8 cellular contexts compared by ENCODE assay signal in the genomic region with DNA sequence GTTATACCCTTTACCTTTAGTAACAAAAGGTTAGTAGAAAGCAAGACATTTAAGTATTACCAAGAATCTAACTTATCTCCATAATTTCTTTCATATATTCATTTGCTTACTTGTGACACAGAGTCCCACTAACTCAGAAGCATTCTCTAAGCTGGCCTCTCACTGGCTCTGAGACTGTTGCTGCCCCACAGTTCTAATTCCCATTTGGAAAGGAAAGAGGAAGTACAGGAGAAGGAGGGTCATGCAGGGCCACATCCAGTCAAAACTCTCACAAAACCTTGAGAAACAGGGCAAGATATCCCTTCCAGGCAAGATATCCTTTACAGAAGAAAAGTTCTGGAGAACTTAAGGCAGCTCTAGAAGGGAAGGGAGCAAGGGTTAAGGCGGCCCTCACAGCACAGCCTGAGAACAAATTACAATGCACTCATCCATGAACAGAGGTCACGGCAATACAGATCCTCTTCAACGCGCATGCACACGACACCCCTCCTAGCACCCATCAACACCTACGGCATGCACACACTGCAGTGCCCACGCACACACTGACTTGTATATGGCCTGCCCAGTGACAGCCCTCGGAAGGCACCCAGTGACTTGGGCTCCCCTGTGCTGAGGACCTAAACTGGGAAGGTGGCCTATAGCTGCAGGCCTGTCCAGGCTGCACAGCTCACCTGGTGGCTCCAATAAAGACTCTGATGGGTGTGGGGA. TPM values are rescaled to one million over a fixed set of nuclear protein-coding genes. Genes with fewer than 3 reads are reported as not detected.
DNase-seq lines count a peak whose midpoint lies in the region; ATAC-seq, FAIRE-seq and TF ChIP-seq lines count a peak whose summit lies in the region.

No MANE protein-coding gene starts in this region.

- no peak for TF ChIP-seq POLR2A in GM18505 (IDR thresholded peaks at IDR 0.05; ENCODE audit: borderline replicate concordance, extremely low read depth, insufficient read depth, insufficient read length)

- H2BK120ac ChIP-seq in mesendoderm (ENCODE audit: low read depth, low read length), result no peak overlapping the region

- H3K18ac ChIP-seq in mesendoderm (ENCODE audit: low read length), result no peak overlapping the region

- no peak overlapping the region for H3K23ac ChIP-seq in mesendoderm (ENCODE audit: low read length)

- H3K56ac ChIP-seq in mesendoderm (ENCODE audit: low read length), result no peak overlapping the region

- no peaks in the 10 kb centered on the region for H3K4me1 ChIP-seq in mesendoderm (ENCODE audit: control insufficient read depth, low read depth, low read length)

- no peak for FAIRE-seq in RCC 7860 (lab: Jason Lieb, UNC)

- no peaks in the 10 kb centered on the region for H3K36me3 ChIP-seq in mesendoderm (ENCODE audit: control insufficient read depth, insufficient read depth, low read length)

- no peak overlapping the region for H2BK5ac ChIP-seq in mesendoderm (ENCODE audit: low read length)

- ATAC-seq in GM18505 (IDR thresholded peaks at IDR 0.05; ENCODE audit: unreplicated experiment) (peak; percentile 77), GM21360 (IDR thresholded peaks at IDR 0.05; ENCODE audit: unreplicated experiment) (peak; percentile 81), HG03103 (IDR thresholded peaks at IDR 0.05; ENCODE audit: low read depth, unreplicated experiment) (peak; percentile 67)

- no peak overlapping the region for H4K5ac ChIP-seq in mesendoderm (ENCODE audit: low read length)

- H2AK5ac ChIP-seq in mesendoderm (ENCODE audit: low read length), result no peak overlapping the region

- H3K79me2 ChIP-seq in mesendoderm (ENCODE audit: control insufficient read depth, insufficient read depth, low read length), result no peaks in the 10 kb centered on the region

- H3K9ac ChIP-seq in mesendoderm (ENCODE audit: low read length), result no peak overlapping the region

- no peak overlapping the region for H2BK15ac ChIP-seq in mesendoderm (replicated peaks; ENCODE audit: low read depth)

- no peak overlapping the region for H3K4ac ChIP-seq in mesendoderm (ENCODE audit: low read depth, low read length)

- H3K4me2 ChIP-seq in mesendoderm (ENCODE audit: low read length), result no peak overlapping the region

- no peak overlapping the region for H3K4me3 ChIP-seq in mesendoderm (ENCODE audit: low read length)

- no peaks in the 10 kb centered on the region for H3K27me3 ChIP-seq in mesendoderm (ENCODE audit: insufficient read depth, low read length, poor library complexity)

- H3K79me1 ChIP-seq in mesendoderm (ENCODE audit: low read length), result no peaks in the 10 kb centered on the region

- H3K27ac ChIP-seq in mesendoderm (ENCODE audit: low read depth, low read length), result no peak overlapping the region

- DNase-seq in dermis blood vessel endothelial cell, result peak; percentile 62
- no peak for DNase-seq in RCC 7860 (ENCODE audit: low spot score)
- no peak for DNase-seq in SHP77 treated with DMSO at 0.1 percent for 48 hours (lab: John Stamatoyannopoulos, UW)
- DNase-seq in NCI-H187 (lab: John Stamatoyannopoulos, UW), result no peak
- no peak for DNase-seq in mesendoderm

- H4K8ac ChIP-seq in mesendoderm (ENCODE audit: low read depth, low read length), result no peak overlapping the region

- WGBS in mesendoderm (ENCODE audit: extremely low coverage, insufficient coverage, low lambda C conversion rate), result no CpG with 5 or more reads among the region's 8 CpGs

RNA-seq across cellular contexts. Expression of gene MYO5C, which starts 13.0 kb away (rescaled TPM):
- total RNA-seq in dermis blood vessel endothelial cell, result 26.7 and 44.2 TPM in 2 replicates
- 7.4 TPM for polyA plus RNA-seq in mesendoderm (2013, experiment 1 of 2)
- polyA plus RNA-seq in mesendoderm (2013, experiment 2 of 2), result 8.0 TPM
